27 cellular contexts compared by ENCODE assay signal in genomic region chr2:46924038-46924437, GRCh38.
"Had no signal": no experiment of that assay in that cellular context is flagged by ENCODE, and none has a peak within 500 bp of the region (broad histone marks: within the 10 kb centered on the region; RNA-seq: fewer than 3 reads in every experiment).

No MANE protein-coding gene starts in this region.

- H3K27ac ChIP-seq: epithelial cell of prostate, WERI-Rb-1 had no signal

- H3K27me3 ChIP-seq: colonic mucosa, esophagus squamous epithelium had no signal

- FAIRE-seq: astrocyte, endometrium, endothelial cell of umbilical vein had no signal

- H3K4me3 ChIP-seq: colonic mucosa, esophagus squamous epithelium had no signal

- H3K4me1 ChIP-seq: colonic mucosa had no signal

- DNase-seq: activated B cell treated with CpG ODN at 0.5 μM for 24 hours; activated CD4-positive, alpha-beta T cell treated with anti-CD3 and anti-CD28 coated beads for 48 hours; activated CD4-positive, alpha-beta T cell treated with anti-CD3 and anti-CD28 coated beads, Interleukin-2, amount 50 U/mL, for 1 hour; activated CD4-positive, alpha-beta T cell treated with anti-CD3 and anti-CD28 coated beads, Interleukin-2, amount 50 U/mL, for 48 hours; activated CD8-positive, alpha-beta memory T cell treated with anti-CD3 and anti-CD28 coated beads for 24 hours; activated CD8-positive, alpha-beta T cell treated with anti-CD3 and anti-CD28 coated beads for 36 hours; activated effector memory CD4-positive, alpha-beta T cell treated with Interleukin-2 at 50 U/mL for 16 hours; activated gamma-delta T cell treated with Interleukin-2 at 50 U/mL for 16 hours; activated naive CD4-positive, alpha-beta T cell treated with anti-CD3 and anti-CD28 coated beads, Interleukin-2, amount 50 U/mL, for 16 hours; activated naive CD4-positive, alpha-beta T cell treated with Interleukin-2 at 50 U/mL for 16 hours; activated T-cell treated with anti-CD3 and anti-CD28 coated beads, Interleukin-2, amount 50 U/mL, for 4 hours; amniotic stem cell; anterior cingulate cortex; caudate nucleus; colonic mucosa; effector CD8-positive, alpha-beta T cell; esophagus squamous epithelium; head of caudate nucleus; hippocampal formation; T1000; WERI-Rb-1 had no signal

- H3K36me3 ChIP-seq: colonic mucosa, esophagus squamous epithelium, WERI-Rb-1 had no signal

- H3K9me3 ChIP-seq: colonic mucosa, esophagus squamous epithelium had no signal

- ATAC-seq: activated CD4-positive, CD25-positive, alpha-beta regulatory T cell treated with anti-CD3 and anti-CD28 coated beads, Interleukin-2, amount 50 U/mL, for 24 hours; activated CD8-positive, alpha-beta T cell treated with anti-CD3 and anti-CD28 coated beads for 36 hours; activated T-cell treated with anti-CD3 and anti-CD28 coated beads, Interleukin-2, amount 50 U/mL, for 4 hours; activated T-helper 17 cell treated with anti-CD3 and anti-CD28 coated beads, Interleukin-2, amount 50 U/mL, for 72 hours had no signal
